Comparison of ENCODE assay signal across 2 cellular contexts in the genomic region with DNA sequence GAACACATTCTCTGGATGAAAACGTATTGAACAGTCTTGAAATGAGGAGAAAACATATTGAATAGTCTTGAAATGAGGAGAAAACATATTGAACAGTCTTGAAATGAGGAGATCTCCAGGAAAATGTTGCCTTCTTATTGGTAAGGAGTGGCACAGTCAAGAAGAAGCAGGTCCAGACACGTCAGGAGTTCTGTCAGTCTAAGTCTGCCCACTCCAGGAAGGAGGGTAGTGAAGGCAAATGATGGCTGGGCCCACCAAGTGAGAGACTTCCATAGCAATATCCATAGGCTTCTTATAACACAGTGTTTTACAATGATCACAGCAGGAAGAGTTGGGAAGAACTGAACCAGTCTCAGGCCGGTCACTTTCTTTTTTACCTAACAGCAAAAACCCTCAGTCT.
TF ChIP-seq lines count a peak whose summit lies in the region.

No MANE protein-coding gene starts in this region.

TF ChIP-seq in GM23338, 12 proteins besides CTCF, POLR2A, EP300 and RAD21 (continues in another document):
- TF ChIP-seq EZH2 (IDR thresholded peaks at IDR 0.05; ENCODE audit: low read depth, unreplicated experiment) (no peak), ZNF331 (CRISPR knock-in tag; IDR thresholded peaks at IDR 0.05; ENCODE audit: low read depth) (no peak), EZH2phosphoT487 (IDR thresholded peaks at IDR 0.05; ENCODE audit: unreplicated experiment) (no peak), CREB1 (CRISPR knock-in tag; IDR thresholded peaks at IDR 0.05; ENCODE audit: low read depth) (no peak), ZNF114 (CRISPR knock-in tag; IDR thresholded peaks at IDR 0.05) (no peak), STAT1 (IDR thresholded peaks at IDR 0.05; ENCODE audit: unreplicated experiment) (no peak), POLR2AphosphoS5 (IDR thresholded peaks at IDR 0.05; ENCODE audit: low read depth) (no peak)
- TF ChIP-seq, protein P1, sequence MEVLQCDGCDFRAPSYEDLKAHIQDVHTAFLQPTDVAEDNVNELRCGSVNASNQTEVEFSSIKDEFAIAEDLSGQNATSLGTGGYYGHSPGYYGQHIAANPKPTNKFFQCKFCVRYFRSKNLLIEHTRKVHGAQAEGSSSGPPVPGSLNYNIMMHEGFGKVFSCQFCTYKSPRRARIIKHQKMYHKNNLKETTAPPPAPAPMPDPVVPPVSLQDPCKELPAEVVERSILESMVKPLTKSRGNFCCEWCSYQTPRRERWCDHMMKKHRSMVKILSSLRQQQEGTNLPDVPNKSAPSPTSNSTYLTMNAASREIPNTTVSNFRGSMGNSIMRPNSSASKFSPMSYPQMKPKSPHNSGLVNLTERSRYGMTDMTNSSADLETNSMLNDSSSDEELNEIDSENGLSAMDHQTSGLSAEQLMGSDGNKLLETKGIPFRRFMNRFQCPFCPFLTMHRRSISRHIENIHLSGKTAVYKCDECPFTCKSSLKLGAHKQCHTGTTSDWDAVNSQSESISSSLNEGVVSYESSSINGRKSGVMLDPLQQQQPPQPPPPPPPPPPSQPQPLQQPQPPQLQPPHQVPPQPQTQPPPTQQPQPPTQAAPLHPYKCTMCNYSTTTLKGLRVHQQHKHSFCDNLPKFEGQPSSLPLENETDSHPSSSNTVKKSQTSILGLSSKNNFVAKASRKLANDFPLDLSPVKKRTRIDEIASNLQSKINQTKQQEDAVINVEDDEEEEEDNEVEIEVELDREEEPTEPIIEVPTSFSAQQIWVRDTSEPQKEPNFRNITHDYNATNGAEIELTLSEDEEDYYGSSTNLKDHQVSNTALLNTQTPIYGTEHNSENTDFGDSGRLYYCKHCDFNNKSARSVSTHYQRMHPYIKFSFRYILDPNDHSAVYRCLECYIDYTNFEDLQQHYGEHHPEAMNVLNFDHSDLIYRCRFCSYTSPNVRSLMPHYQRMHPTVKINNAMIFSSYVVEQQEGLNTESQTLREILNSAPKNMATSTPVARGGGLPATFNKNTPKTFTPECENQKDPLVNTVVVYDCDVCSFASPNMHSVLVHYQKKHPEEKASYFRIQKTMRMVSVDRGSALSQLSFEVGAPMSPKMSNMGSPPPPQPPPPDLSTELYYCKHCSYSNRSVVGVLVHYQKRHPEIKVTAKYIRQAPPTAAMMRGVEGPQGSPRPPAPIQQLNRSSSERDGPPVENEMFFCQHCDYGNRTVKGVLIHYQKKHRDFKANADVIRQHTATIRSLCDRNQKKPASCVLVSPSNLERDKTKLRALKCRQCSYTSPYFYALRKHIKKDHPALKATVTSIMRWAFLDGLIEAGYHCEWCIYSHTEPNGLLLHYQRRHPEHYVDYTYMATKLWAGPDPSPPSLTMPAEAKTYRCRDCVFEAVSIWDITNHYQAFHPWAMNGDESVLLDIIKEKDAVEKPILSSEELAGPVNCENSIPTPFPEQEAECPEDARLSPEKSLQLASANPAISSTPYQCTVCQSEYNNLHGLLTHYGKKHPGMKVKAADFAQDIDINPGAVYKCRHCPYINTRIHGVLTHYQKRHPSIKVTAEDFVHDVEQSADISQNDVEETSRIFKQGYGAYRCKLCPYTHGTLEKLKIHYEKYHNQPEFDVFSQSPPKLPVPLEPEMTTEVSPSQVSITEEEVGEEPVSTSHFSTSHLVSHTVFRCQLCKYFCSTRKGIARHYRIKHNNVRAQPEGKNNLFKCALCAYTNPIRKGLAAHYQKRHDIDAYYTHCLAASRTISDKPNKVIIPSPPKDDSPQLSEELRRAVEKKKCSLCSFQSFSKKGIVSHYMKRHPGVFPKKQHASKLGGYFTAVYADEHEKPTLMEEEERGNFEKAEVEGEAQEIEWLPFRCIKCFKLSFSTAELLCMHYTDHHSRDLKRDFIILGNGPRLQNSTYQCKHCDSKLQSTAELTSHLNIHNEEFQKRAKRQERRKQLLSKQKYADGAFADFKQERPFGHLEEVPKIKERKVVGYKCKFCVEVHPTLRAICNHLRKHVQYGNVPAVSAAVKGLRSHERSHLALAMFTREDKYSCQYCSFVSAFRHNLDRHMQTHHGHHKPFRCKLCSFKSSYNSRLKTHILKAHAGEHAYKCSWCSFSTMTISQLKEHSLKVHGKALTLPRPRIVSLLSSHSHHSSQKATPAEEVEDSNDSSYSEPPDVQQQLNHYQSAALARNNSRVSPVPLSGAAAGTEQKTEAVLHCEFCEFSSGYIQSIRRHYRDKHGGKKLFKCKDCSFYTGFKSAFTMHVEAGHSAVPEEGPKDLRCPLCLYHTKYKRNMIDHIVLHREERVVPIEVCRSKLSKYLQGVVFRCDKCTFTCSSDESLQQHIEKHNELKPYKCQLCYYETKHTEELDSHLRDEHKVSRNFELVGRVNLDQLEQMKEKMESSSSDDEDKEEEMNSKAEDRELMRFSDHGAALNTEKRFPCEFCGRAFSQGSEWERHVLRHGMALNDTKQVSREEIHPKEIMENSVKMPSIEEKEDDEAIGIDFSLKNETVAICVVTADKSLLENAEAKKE (CRISPR knock-in tag; IDR thresholded peaks at IDR 0.05): no peak
- TF ChIP-seq, protein P2, sequence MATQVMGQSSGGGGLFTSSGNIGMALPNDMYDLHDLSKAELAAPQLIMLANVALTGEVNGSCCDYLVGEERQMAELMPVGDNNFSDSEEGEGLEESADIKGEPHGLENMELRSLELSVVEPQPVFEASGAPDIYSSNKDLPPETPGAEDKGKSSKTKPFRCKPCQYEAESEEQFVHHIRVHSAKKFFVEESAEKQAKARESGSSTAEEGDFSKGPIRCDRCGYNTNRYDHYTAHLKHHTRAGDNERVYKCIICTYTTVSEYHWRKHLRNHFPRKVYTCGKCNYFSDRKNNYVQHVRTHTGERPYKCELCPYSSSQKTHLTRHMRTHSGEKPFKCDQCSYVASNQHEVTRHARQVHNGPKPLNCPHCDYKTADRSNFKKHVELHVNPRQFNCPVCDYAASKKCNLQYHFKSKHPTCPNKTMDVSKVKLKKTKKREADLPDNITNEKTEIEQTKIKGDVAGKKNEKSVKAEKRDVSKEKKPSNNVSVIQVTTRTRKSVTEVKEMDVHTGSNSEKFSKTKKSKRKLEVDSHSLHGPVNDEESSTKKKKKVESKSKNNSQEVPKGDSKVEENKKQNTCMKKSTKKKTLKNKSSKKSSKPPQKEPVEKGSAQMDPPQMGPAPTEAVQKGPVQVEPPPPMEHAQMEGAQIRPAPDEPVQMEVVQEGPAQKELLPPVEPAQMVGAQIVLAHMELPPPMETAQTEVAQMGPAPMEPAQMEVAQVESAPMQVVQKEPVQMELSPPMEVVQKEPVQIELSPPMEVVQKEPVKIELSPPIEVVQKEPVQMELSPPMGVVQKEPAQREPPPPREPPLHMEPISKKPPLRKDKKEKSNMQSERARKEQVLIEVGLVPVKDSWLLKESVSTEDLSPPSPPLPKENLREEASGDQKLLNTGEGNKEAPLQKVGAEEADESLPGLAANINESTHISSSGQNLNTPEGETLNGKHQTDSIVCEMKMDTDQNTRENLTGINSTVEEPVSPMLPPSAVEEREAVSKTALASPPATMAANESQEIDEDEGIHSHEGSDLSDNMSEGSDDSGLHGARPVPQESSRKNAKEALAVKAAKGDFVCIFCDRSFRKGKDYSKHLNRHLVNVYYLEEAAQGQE (IDR thresholded peaks at IDR 0.05; ENCODE audit: unreplicated experiment): no peak
- TF ChIP-seq, protein P3, sequence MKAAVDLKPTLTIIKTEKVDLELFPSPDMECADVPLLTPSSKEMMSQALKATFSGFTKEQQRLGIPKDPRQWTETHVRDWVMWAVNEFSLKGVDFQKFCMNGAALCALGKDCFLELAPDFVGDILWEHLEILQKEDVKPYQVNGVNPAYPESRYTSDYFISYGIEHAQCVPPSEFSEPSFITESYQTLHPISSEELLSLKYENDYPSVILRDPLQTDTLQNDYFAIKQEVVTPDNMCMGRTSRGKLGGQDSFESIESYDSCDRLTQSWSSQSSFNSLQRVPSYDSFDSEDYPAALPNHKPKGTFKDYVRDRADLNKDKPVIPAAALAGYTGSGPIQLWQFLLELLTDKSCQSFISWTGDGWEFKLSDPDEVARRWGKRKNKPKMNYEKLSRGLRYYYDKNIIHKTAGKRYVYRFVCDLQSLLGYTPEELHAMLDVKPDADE (IDR thresholded peaks at IDR 0.05): no peak

TF ChIP-seq in H1, 55 proteins besides CTCF, POLR2A, EP300 and RAD21:
- TF ChIP-seq EGR1 (IDR thresholded peaks at IDR 0.05; ENCODE audit: borderline replicate concordance, low read depth, low read length) (no peak), SIRT6 (IDR thresholded peaks at IDR 0.05; ENCODE audit: low read length) (no peak), PHF8 (conservative IDR thresholded peaks at IDR 0.05; ENCODE audit: low read depth, low read length) (no peak), SP2 (IDR thresholded peaks at IDR 0.05; ENCODE audit: low read length) (no peak), SAP30 (IDR thresholded peaks at IDR 0.05; ENCODE audit: insufficient read depth, insufficient replicate concordance, low read length) (no peak), KDM4A (IDR thresholded peaks at IDR 0.05; ENCODE audit: low read depth, low read length, severe bottlenecking) (no peak), TBP (IDR thresholded peaks at IDR 0.05; ENCODE audit: low read depth, low read length) (no peak), CEBPB (IDR thresholded peaks at IDR 0.05; ENCODE audit: low read depth, low read length) (no peak), KDM5A (IDR thresholded peaks at IDR 0.05; ENCODE audit: low read length) (no peak), RNF2 (IDR thresholded peaks at IDR 0.05; ENCODE audit: borderline replicate concordance, low read depth, low read length, missing control alignments, poor library complexity, severe bottlenecking) (no peak)
- TF ChIP-seq, protein P4, sequence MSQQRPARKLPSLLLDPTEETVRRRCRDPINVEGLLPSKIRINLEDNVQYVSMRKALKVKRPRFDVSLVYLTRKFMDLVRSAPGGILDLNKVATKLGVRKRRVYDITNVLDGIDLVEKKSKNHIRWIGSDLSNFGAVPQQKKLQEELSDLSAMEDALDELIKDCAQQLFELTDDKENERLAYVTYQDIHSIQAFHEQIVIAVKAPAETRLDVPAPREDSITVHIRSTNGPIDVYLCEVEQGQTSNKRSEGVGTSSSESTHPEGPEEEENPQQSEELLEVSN (IDR thresholded peaks at IDR 0.05): no peak
- TF ChIP-seq, protein P5, sequence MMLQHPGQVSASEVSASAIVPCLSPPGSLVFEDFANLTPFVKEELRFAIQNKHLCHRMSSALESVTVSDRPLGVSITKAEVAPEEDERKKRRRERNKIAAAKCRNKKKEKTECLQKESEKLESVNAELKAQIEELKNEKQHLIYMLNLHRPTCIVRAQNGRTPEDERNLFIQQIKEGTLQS (IDR thresholded peaks at IDR 0.05; ENCODE audit: insufficient read depth, low read depth, low read length): no peak
- TF ChIP-seq, protein P6, sequence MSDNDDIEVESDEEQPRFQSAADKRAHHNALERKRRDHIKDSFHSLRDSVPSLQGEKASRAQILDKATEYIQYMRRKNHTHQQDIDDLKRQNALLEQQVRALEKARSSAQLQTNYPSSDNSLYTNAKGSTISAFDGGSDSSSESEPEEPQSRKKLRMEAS (IDR thresholded peaks at IDR 0.05): no peak
